Comparison of ENCODE assay signal across 8 cellular contexts in the genomic region with DNA sequence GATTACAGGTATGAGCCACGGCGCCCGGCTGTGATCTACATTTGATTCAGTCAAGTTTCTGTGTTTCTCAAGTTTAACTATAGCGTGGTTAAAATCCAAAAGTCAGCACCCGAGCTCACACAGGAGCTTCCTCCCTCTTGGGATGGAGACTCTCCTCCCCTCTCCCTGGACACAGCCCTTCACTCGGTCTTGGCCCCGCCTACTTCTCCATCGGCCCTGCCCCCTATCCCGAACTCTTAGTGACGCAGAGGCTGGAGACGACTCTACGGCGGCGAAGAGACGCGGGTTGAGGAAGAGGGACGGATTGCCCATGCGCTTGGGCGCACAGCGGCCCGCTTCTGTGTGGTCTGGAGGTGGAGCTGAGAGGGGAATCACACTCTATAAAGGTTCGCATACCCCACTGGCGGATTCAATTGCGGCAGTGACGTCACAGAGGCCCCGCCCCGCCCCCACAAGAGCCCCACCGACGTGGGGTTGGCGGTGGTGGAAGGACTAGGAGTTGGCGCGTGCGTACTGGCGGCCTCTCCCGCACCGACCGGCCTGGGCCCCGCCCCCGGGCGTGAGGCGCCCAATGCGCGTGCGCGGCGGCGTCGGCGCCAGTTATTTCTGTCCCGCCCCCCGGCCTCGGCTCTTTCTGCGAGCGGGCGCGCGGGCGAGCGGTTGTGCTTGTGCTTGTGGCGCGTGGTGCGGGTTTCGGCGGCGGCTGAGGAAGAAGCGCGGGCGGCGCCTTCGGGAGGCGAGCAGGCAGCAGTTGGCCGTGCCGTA. TPM values are rescaled to one million over a fixed set of nuclear protein-coding genes. Genes with fewer than 3 reads are reported as not detected.
DNase-seq lines count a peak whose midpoint lies in the region; ATAC-seq and TF ChIP-seq lines count a peak whose summit lies in the region.

A gene (plus strand): TSS at position 239 of the 765 bp plus-strand sequence. CDS start 694 bp downstream, outside the sequence.

- H2BK5ac ChIP-seq in IMR-90 (ENCODE audit: low read depth, low read length, poor library complexity, severe bottlenecking): peak within 1 kb of the TSS; percentile 85

- peak within 1 kb of the TSS; percentile 91 to 97 (median 95) for H3K4me3 Mint-ChIP-seq in CD4-positive, alpha-beta memory T cell
- peak within 1 kb of the TSS; percentile 91 to 97 (median 96) for H3K4me3 Mint-ChIP-seq in naive thymus-derived CD8-positive, alpha-beta T cell
- peak within 1 kb of the TSS; percentile 97 for H3K4me3 Mint-ChIP-seq in stimulated activated naive CD8-positive, alpha-beta T cell treated with anti-CD3 and anti-CD28 coated beads, Interleukin-15, Interleukin-2, amounts not matched to agents 100 ng/mL and 50 ng/mL, for 24 hours

- peak within 1 kb of the TSS; percentile 96 for H2AK9ac ChIP-seq in IMR-90 (replicated peaks; ENCODE audit: low read depth, low read length, poor library complexity)

- in situ Hi-C loops in IMR-90 (cut with MboI; ENCODE audit: low sequenced_read_pairs): no loop called here

- H3K4me1 Mint-ChIP-seq in CD4-positive, alpha-beta memory T cell: peaks cover 20 to 39% (median 27%) of the 10 kb centered on the region in 4 donors
- H3K4me1 Mint-ChIP-seq in naive thymus-derived CD8-positive, alpha-beta T cell: peaks cover 26 to 38% (median 32%) of the 10 kb centered on the region in 4 donors
- H3K4me1 Mint-ChIP-seq in stimulated activated naive CD8-positive, alpha-beta T cell treated with anti-CD3 and anti-CD28 coated beads, Interleukin-15, Interleukin-2, amounts not matched to agents 100 ng/mL and 50 ng/mL, for 24 hours (ENCODE audit: low read depth): peaks cover 38% of the 10 kb centered on the region

- H2AK5ac ChIP-seq in IMR-90 (ENCODE audit: low read depth, low read length): peak within 1 kb of the TSS; percentile 88

- H3K9me3 ChIP-seq in CD4-positive, alpha-beta memory T cell (ENCODE audit: control insufficient read depth in 1 of 2, low read length in 2 of 2): no peaks in the 10 kb centered on the region
- H3K9me3 ChIP-seq in IMR-90 (ENCODE audit: control insufficient read depth, insufficient read depth, low read length): no peaks in the 10 kb centered on the region

- H2AFZ ChIP-seq in IMR-90 (replicated peaks; ENCODE audit: low read length, poor library complexity): peak within 1 kb of the TSS; percentile 98

- TF ChIP-seq CTCF in IMR-90 (conservative IDR thresholded peaks at IDR 0.05; ENCODE audit: low read depth, low read length): no peak

- intact Hi-C loops in CD4-positive, alpha-beta memory T cell (cut with micrococcal nuclease): loop anchor here (1.0 kb wide), 7 partner anchors 11 to 104 kb away; a partner anchor contains a TSS
- intact Hi-C loops in IMR-90 (cut with micrococcal nuclease): loop anchor here (2.0 kb wide), 1 partner anchor 15 kb away; a partner anchor contains a TSS

- ATAC-seq in GM21515 (IDR thresholded peaks at IDR 0.05; ENCODE audit: unreplicated experiment) (peak; percentile 79), IMR-90 (ENCODE audit: low read depth) (peak; percentile 91), esophagus mucosa (peak; percentile 94)
- peak; percentile 90 to 92 for ATAC-seq in naive thymus-derived CD8-positive, alpha-beta T cell

- H3K56ac ChIP-seq in IMR-90 (ENCODE audit: extremely low read depth, insufficient read depth, low read length): peak within 1 kb of the TSS; percentile 69

- H3K27ac ChIP-seq in CD4-positive, alpha-beta memory T cell (ENCODE audit: low read depth, low read length): peak within 1 kb of the TSS; percentile 78
- H3K27ac ChIP-seq in IMR-90 (ENCODE audit: insufficient read depth, low read length): peak within 1 kb of the TSS; percentile 88

- H3K27ac Mint-ChIP-seq in CD4-positive, alpha-beta memory T cell: peak within 1 kb of the TSS; percentile 95 to 100 (median 99)
- H3K27ac Mint-ChIP-seq in naive thymus-derived CD8-positive, alpha-beta T cell: peak within 1 kb of the TSS; percentile 97 to 100 (median 99)
- peak within 1 kb of the TSS; percentile 96 for H3K27ac Mint-ChIP-seq in stimulated activated naive CD8-positive, alpha-beta T cell treated with anti-CD3 and anti-CD28 coated beads, Interleukin-15, Interleukin-2, amounts not matched to agents 100 ng/mL and 50 ng/mL, for 24 hours

- H3K27me3 ChIP-seq in CD4-positive, alpha-beta memory T cell (ENCODE audit: insufficient read depth, low read length): no peaks in the 10 kb centered on the region
- peaks cover 7% of the 10 kb centered on the region for H3K27me3 ChIP-seq in IMR-90 (ENCODE audit: control insufficient read depth, insufficient read depth, low read length)

- peaks cover 30% of the 10 kb centered on the region for H3K4me1 ChIP-seq in CD4-positive, alpha-beta memory T cell (ENCODE audit: insufficient read depth, low read length)
- H3K4me1 ChIP-seq in IMR-90 (ENCODE audit: control insufficient read depth, insufficient read depth, low read length): peaks cover 13% of the 10 kb centered on the region

- peak within 1 kb of the TSS; percentile 98 for H3K9ac ChIP-seq in IMR-90 (ENCODE audit: low read depth, low read length)

- H3K4ac ChIP-seq in IMR-90 (ENCODE audit: low read depth, low read length): peak within 1 kb of the TSS; percentile 97

- BruUV-seq in IMR-90 (replicated peaks; lab: Mats Ljungman, UMichigan): no TSS peak

- H4K5ac ChIP-seq in IMR-90 (ENCODE audit: low read depth, low read length): peak within 1 kb of the TSS; percentile 66

- H4K8ac ChIP-seq in IMR-90 (ENCODE audit: low read depth in 2 of 2, low read length in 2 of 2): peak within 1 kb of the TSS; percentile 43 to 94

- H3K36me3 Mint-ChIP-seq in CD4-positive, alpha-beta memory T cell: peaks cover 25 to 41% of the 10 kb centered on the region in 2 donors
- H3K36me3 Mint-ChIP-seq in naive thymus-derived CD8-positive, alpha-beta T cell: peaks cover 0 to 32% (median 4%) of the 10 kb centered on the region in 3 donors
- H3K36me3 Mint-ChIP-seq in stimulated activated naive CD8-positive, alpha-beta T cell treated with anti-CD3 and anti-CD28 coated beads, Interleukin-15, Interleukin-2, amounts not matched to agents 100 ng/mL and 50 ng/mL, for 24 hours (ENCODE audit: low read depth): peaks cover 36% of the 10 kb centered on the region

- H3K23ac ChIP-seq in IMR-90 (ENCODE audit: low read depth, low read length): peak within 1 kb of the TSS; percentile 93

- CTCF ChIA-PET in CD4-positive, alpha-beta memory T cell (lab: Charles Lee; ENCODE audit: partially characterized antibody): interaction anchor here (0.6 to 1.6 kb wide), 4 partner anchors 24 to 45 kb away, joined by 3 to 13 read pairs (median 4); a partner anchor contains a TSS
- CTCF ChIA-PET in IMR-90 (lab: Yijun Ruan, JAX): interaction anchor here (0.7 kb wide), 1 partner anchor 25 kb away, joined by 6 read pairs; a partner anchor contains a TSS

- peak; percentile 100 for DNase-seq in CD4-positive, alpha-beta memory T cell
- DNase-seq in IMR-90 (peak; percentile 99), NCI-H1436 (lab: John Stamatoyannopoulos, UW) (no peak)
- peak; percentile 100 for DNase-seq in activated CD8-positive, alpha-beta memory T cell treated with anti-CD3 and anti-CD28 coated beads, Interleukin-2, amount 50 U/mL, for 4 hours
- DNase-seq in naive thymus-derived CD8-positive, alpha-beta T cell: peak; percentile 99 to 100 (median 100)

- peak within 1 kb of the TSS; percentile 92 for H4K91ac ChIP-seq in IMR-90 (ENCODE audit: insufficient read depth, low read depth, low read length)

- peaks cover 3 to 41% of the 10 kb centered on the region in 2 experiments; a peak in 3 of 4 replicates for H3K79me1 ChIP-seq in IMR-90 (ENCODE audit: low read depth in 1 of 2, low read length in 2 of 2)

- peak within 1 kb of the TSS; percentile 98 for H3K14ac ChIP-seq in IMR-90 (replicated peaks; ENCODE audit: low read depth, low read length)

- H2BK120ac ChIP-seq in IMR-90 (ENCODE audit: low read depth, low read length): peak within 1 kb of the TSS; percentile 90

- H3K18ac ChIP-seq in IMR-90 (ENCODE audit: low read depth, low read length): peak within 1 kb of the TSS; percentile 72

- H4K20me1 ChIP-seq in IMR-90 (ENCODE audit: insufficient read depth, low read length): peaks cover 54% of the 10 kb centered on the region

- no peak for TF ChIP-seq RAD21 in IMR-90 (IDR thresholded peaks at IDR 0.05; ENCODE audit: low read length)

- H3K9me3 Mint-ChIP-seq in CD4-positive, alpha-beta memory T cell: peaks cover 0 to 7% (median 0%) of the 10 kb centered on the region in 8 donors
- H3K9me3 Mint-ChIP-seq in naive thymus-derived CD8-positive, alpha-beta T cell: peaks cover 0 to 2% (median 0%) of the 10 kb centered on the region in 9 donors
- H3K9me3 Mint-ChIP-seq in stimulated activated naive CD8-positive, alpha-beta T cell treated with anti-CD3 and anti-CD28 coated beads, Interleukin-15, Interleukin-2, amounts not matched to agents 100 ng/mL and 50 ng/mL, for 24 hours: no peaks in the 10 kb centered on the region

- dilution Hi-C loops in IMR-90 (cut with HindIII; ENCODE audit: low sequenced_read_pairs, unreplicated experiment): no loop called here

- peak within 1 kb of the TSS; percentile 86 to 87 for H3K4me3 ChIP-seq in CD4-positive, alpha-beta memory T cell (ENCODE audit: low read length in 2 of 2)
- H3K4me3 ChIP-seq in IMR-90 (ENCODE audit: insufficient read depth, low read depth, low read length): peak within 1 kb of the TSS; percentile 77

- peaks cover 13% of the 10 kb centered on the region for H3K9me1 ChIP-seq in IMR-90 (ENCODE audit: insufficient read depth, low read length)

- POLR2A ChIA-PET in CD4-positive, alpha-beta memory T cell (lab: Charles Lee; ENCODE audit: partially characterized antibody): interaction anchor here (0.6 to 5.6 kb wide), 21 partner anchors 10 to 694 kb away, joined by 3 to 104 read pairs (median 5); a partner anchor contains a TSS
- POLR2A ChIA-PET in IMR-90 (lab: Charles Lee; ENCODE audit: unreplicated experiment): interaction anchor here (0.5 to 0.9 kb wide), 5 partner anchors 11 to 834 kb away, joined by 3 to 10 read pairs (median 4); a partner anchor contains a TSS
- POLR2A ChIA-PET in naive thymus-derived CD8-positive, alpha-beta T cell (lab: Charles Lee): interaction anchor here (0.6 to 7.4 kb wide), 17 partner anchors 10 to 874 kb away, joined by 3 to 99 read pairs (median 7); a partner anchor contains a TSS

- peaks cover 0 to 7% of the 10 kb centered on the region in 2 donors for H3K27me3 Mint-ChIP-seq in CD4-positive, alpha-beta memory T cell
- H3K27me3 Mint-ChIP-seq in naive thymus-derived CD8-positive, alpha-beta T cell: peaks cover 0 to 11% (median 4%) of the 10 kb centered on the region in 5 donors
- peaks cover 11% of the 10 kb centered on the region for H3K27me3 Mint-ChIP-seq in stimulated activated naive CD8-positive, alpha-beta T cell treated with anti-CD3 and anti-CD28 coated beads, Interleukin-15, Interleukin-2, amounts not matched to agents 100 ng/mL and 50 ng/mL, for 24 hours

- H2BK15ac ChIP-seq in IMR-90 (ENCODE audit: low read depth, low read length): peak within 1 kb of the TSS; percentile 61; the same call in 1 of the 3 replicates

- H3K36me3 ChIP-seq in CD4-positive, alpha-beta memory T cell (ENCODE audit: insufficient read depth, low read length): peaks cover 21% of the 10 kb centered on the region
- H3K36me3 ChIP-seq in IMR-90 (ENCODE audit: control insufficient read depth, insufficient read depth, low read length): peaks cover 31% of the 10 kb centered on the region

- 0% methylated on average over 33 of the region's 73 CpGs; no CpG with 5 or more reads in 1 of the 2 experiments for WGBS in IMR-90 (ENCODE audit: extremely low coverage in 2 of 2, insufficient read length in 1 of 2), 2 experiments

- no peak within 1 kb of the TSS for H2BK20ac ChIP-seq in IMR-90 (ENCODE audit: low read depth, low read length)

- H3K4me2 ChIP-seq in IMR-90 (ENCODE audit: low read depth, low read length): peak within 1 kb of the TSS; percentile 98

- TF ChIP-seq POLR2A in IMR-90 (IDR thresholded peaks at IDR 0.05; ENCODE audit: low read depth, low read length): peak; percentile 97

RNA-seq across cellular contexts. Expression of the gene that starts here (rescaled TPM):
- 100 to 1,000 TPM; 342 to 348 TPM for total RNA-seq in CD4-positive, alpha-beta memory T cell
- 10 to 100 TPM; 19.4 to 70.9 TPM for polyA plus RNA-seq in CD4-positive, alpha-beta memory T cell
- 313 and 349 TPM in 2 replicates for total RNA-seq in IMR-90 (2012; rRNA removed)
- 465 and 964 TPM in 2 replicates for polyA plus RNA-seq in IMR-90 (2012; rRNA removed)
- 339 TPM in 2 replicates for polyA plus RNA-seq in IMR-90 (2012; cell fraction: cytosol; rRNA removed)
- polyA plus RNA-seq in IMR-90 (2012; cell fraction: nucleus; rRNA removed; ENCODE audit: low replicate concordance): 522 and 1,051 TPM in 2 replicates
- 204 TPM for total RNA-seq in esophagus mucosa
- total RNA-seq in naive thymus-derived CD8-positive, alpha-beta T cell: 100 to 1,000 TPM; 429 to 434 TPM
- polyA plus RNA-seq in naive thymus-derived CD8-positive, alpha-beta T cell: 100 to 1,000 TPM in 1 of 3 donors, 10 to 100 TPM in 2; 55.7 to 114 (median 62.7) TPM
